ENCODE assay signal across 1 cellular context in genomic region chr5:141638771-141639170, GRCh38.
TF ChIP-seq lines count a peak whose summit lies in the region.

No MANE protein-coding gene starts in this region.

TF ChIP-seq in HCT116, 20 proteins besides CTCF, POLR2A, EP300 and RAD21:
- no peak for TF ChIP-seq CEBPB (IDR thresholded peaks at IDR 0.05; ENCODE audit: low read depth)
- no peak for TF ChIP-seq REST (IDR thresholded peaks at IDR 0.05; ENCODE audit: low read depth)
- TF ChIP-seq YY1 (IDR thresholded peaks at IDR 0.05; ENCODE audit: extremely low read depth, insufficient replicate concordance, low read depth, low read length) = no peak
- no peak for TF ChIP-seq ATF3 (IDR thresholded peaks at IDR 0.05)
- TF ChIP-seq EZH2phosphoT487 (IDR thresholded peaks at IDR 0.05; ENCODE audit: borderline replicate concordance) = no peak
- TF ChIP-seq MAX (IDR thresholded peaks at IDR 0.05) = no peak
- no peak for TF ChIP-seq ZBTB33 (IDR thresholded peaks at IDR 0.05; ENCODE audit: extremely low read depth, insufficient replicate concordance, low read length)
- TF ChIP-seq POLR2AphosphoS5 (IDR thresholded peaks at IDR 0.05; ENCODE audit: low read depth, low read length) = no peak
- no peak for TF ChIP-seq FOSL1 (IDR thresholded peaks at IDR 0.05; ENCODE audit: low read depth)
- TF ChIP-seq ZNF274 (IDR thresholded peaks at IDR 0.05; ENCODE audit: low read depth, low read length) = no peak
- no peak for TF ChIP-seq EGR1 (IDR thresholded peaks at IDR 0.05; ENCODE audit: low read depth)
- TF ChIP-seq SIN3A (IDR thresholded peaks at IDR 0.05; ENCODE audit: low read depth) = no peak
- no peak for TF ChIP-seq SP1 (IDR thresholded peaks at IDR 0.05; ENCODE audit: low read depth)
- no peak for TF ChIP-seq JUND (IDR thresholded peaks at IDR 0.05)
- TF ChIP-seq ELF1 (IDR thresholded peaks at IDR 0.05; ENCODE audit: borderline replicate concordance, low read depth) = no peak
- TF ChIP-seq TCF7L2 (IDR thresholded peaks at IDR 0.05; ENCODE audit: borderline replicate concordance, extremely low read depth, insufficient read depth, insufficient read length) = no peak
- TF ChIP-seq ZFX (IDR thresholded peaks at IDR 0.05) = no peak
